In the genomic region with DNA sequence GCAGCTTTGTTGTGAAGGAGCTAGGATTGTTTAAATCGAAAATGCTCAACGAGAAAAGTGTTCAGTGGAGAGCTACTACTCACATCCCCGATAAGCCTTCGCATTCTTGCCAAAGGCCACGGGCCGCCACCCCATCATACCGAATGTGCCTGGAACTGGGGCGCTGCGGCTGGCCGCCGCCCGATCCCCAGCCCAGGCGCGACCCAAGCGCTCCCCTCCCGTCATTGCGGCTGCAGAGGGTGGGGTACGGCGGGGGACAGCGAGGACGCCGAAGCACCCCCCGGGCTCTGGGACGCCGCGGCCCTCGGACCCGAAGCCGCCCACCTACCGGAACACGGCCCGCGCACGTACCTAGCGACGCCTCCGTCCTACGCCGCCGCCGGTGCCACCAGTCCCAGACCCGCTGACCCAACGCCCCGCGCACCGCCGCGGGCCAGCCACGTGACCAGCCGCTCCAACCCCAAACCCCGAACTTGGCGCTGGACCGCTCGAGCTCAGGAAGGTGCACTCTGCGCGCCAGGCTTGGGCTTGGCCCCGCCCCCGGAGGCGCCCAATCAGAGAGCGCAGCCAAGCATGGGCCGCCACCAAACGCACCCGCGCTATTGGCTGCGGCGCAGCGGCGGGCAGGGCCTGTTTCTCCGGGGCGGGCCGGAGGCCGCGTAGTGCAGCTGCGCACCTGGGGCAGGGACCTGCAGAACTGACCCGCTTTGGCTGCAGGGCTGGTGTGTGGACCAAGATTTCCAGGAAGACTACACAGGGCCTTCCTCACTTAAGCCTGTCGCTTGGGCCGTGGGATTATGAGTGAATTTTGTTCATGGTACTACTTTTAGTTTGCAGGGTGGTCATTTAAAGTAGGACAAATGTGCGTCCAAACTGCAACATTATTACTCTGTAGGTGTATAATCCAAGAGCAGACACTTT, we compare ENCODE assay signal across 8 cellular contexts. TPM values are rescaled to one million over a fixed set of nuclear protein-coding genes. Genes with fewer than 3 reads are reported as not detected.
DNase-seq lines count a peak whose midpoint lies in the region; ATAC-seq, FAIRE-seq and TF ChIP-seq lines count a peak whose summit lies in the region.

Gene SHMT1 (minus strand): TSS at position 530 of the 921 bp plus-strand sequence. CDS start 7,569 bp downstream, outside the sequence.

- FAIRE-seq in GM19239 (lab: Jason Lieb, UNC) = peak; percentile 95

- H3K36me3 Mint-ChIP-seq in activated CD4-positive, alpha-beta T cell treated with anti-CD3 and anti-CD28 coated beads, Interleukin-2, amount 10 ng/mL, durations not matched to agents 24 days and 14 days (ENCODE audit: low read depth) = peaks cover 11% of the 10 kb centered on the region

- peak within 1 kb of the TSS; percentile 91 for H3K27ac Mint-ChIP-seq in activated CD4-positive, alpha-beta T cell treated with anti-CD3 and anti-CD28 coated beads, Interleukin-2, amount 10 ng/mL, durations not matched to agents 24 days and 14 days

- H3K36me3 ChIP-seq in BLaER1 (peaks cover 25% of the 10 kb centered on the region), colonic mucosa (no peaks in the 10 kb centered on the region)

- no peaks in the 10 kb centered on the region for H4K20me1 ChIP-seq in BLaER1

- peaks cover 15% of the 10 kb centered on the region for H3K4me1 Mint-ChIP-seq in activated CD4-positive, alpha-beta T cell treated with anti-CD3 and anti-CD28 coated beads, Interleukin-2, amount 10 ng/mL, durations not matched to agents 24 days and 14 days

- no peaks in the 10 kb centered on the region for H3K9me3 Mint-ChIP-seq in activated CD4-positive, alpha-beta T cell treated with anti-CD3 and anti-CD28 coated beads, Interleukin-2, amount 10 ng/mL, durations not matched to agents 24 days and 14 days

- peak; percentile 96 for ATAC-seq in HG03442 (IDR thresholded peaks at IDR 0.05; ENCODE audit: unreplicated experiment)
- ATAC-seq in left colon = peak; percentile 99

- peak within 1 kb of the TSS; percentile 75 for H3K27ac ChIP-seq in BLaER1
- H3K27ac ChIP-seq in colonic mucosa = peak within 1 kb of the TSS; percentile 38

- H3K4me3 ChIP-seq in BLaER1 (peak within 1 kb of the TSS; percentile 90), colonic mucosa (peak within 1 kb of the TSS; percentile 91)

- no peaks in the 10 kb centered on the region for H3K27me3 Mint-ChIP-seq in activated CD4-positive, alpha-beta T cell treated with anti-CD3 and anti-CD28 coated beads, Interleukin-2, amount 10 ng/mL, durations not matched to agents 24 days and 14 days

- H3K4me1 ChIP-seq in BLaER1 = peaks cover 20% of the 10 kb centered on the region
- H3K4me1 ChIP-seq in colonic mucosa = no peaks in the 10 kb centered on the region

- H3K27me3 ChIP-seq in BLaER1 = no peaks in the 10 kb centered on the region
- H3K27me3 ChIP-seq in colonic mucosa = no peaks in the 10 kb centered on the region

- H3K9me3 ChIP-seq in BLaER1 = peaks cover 4% of the 10 kb centered on the region; the same call in 1 of the 2 replicates
- H3K9me3 ChIP-seq in colonic mucosa = no peaks in the 10 kb centered on the region

- intact Hi-C loops in activated CD4-positive, alpha-beta T cell treated with anti-CD3 and anti-CD28 coated beads, Interleukin-2, amount 10 ng/mL, durations not matched to agents 24 days and 14 days (cut with micrococcal nuclease) = loop anchor here (5.0 kb wide), 2 partner anchors 46 to 106 kb away; partner anchors contain the start of genes FLII and SMCR8
- intact Hi-C loops in colonic mucosa (cut with DNase I) = no loop called here
- intact Hi-C loops in left colon (cut with DNase I, micrococcal nuclease) = no loop called here

- peak within 1 kb of the TSS; percentile 84 for H3K9ac ChIP-seq in BLaER1
- H3K9ac ChIP-seq in colonic mucosa (ENCODE audit: low read depth in 2 of 2, low read length in 2 of 2) = peak within 1 kb of the TSS; percentile 75 to 84

- peak within 1 kb of the TSS; percentile 90 for H3K4me2 ChIP-seq in BLaER1

- DNase-seq in GM19239 (ENCODE audit: insufficient read length, low spot score) (peak; percentile 93), NCI-H526 (lab: John Stamatoyannopoulos, UW) (peak; percentile 60 to 96), colonic mucosa (peak; percentile 96), left colon (peak; percentile 94 to 95)
- peak; percentile 98 for DNase-seq in activated CD4-positive, alpha-beta T cell treated with anti-CD3 and anti-CD28 coated beads, Interleukin-2, amount 10 ng/mL, durations not matched to agents 24 days and 14 days
- peak; percentile 82 to 89 for DNase-seq in stimulated activated CD4-positive, alpha-beta T cell treated with anti-CD3 and anti-CD28 coated beads, Interleukin-1b, Interleukin-23, amount 100 ng/mL, for 4 hours (ENCODE audit: low read depth in 2 of 2)

- H3K4me3 Mint-ChIP-seq in activated CD4-positive, alpha-beta T cell treated with anti-CD3 and anti-CD28 coated beads, Interleukin-2, amount 10 ng/mL, durations not matched to agents 24 days and 14 days = peak within 1 kb of the TSS; percentile 93

- no peak for TF ChIP-seq CTCF in colonic mucosa (IDR thresholded peaks at IDR 0.05)

RNA-seq across cellular contexts. Expression of gene SHMT1, which starts in this region (rescaled TPM):
- 58.3 and 62.1 TPM in 2 replicates for total RNA-seq in activated CD4-positive, alpha-beta T cell treated with anti-CD3 and anti-CD28 coated beads, Interleukin-2, amount 10 ng/mL, durations not matched to agents 24 days and 14 days
- total RNA-seq in colonic mucosa (10 to 100 TPM; 41.4 to 58.0 TPM), left colon (10 to 100 TPM; 27.4 to 40.2 TPM)

Comparison
In these comparisons a context has a peak if more than half of its experiments do, and no peak if none do; other contexts are left out.
1. Peak in every context shown above with its lines: DNase-seq, ATAC-seq, H3K4me3 ChIP-seq and H3K27ac ChIP-seq.